In the genomic region with DNA sequence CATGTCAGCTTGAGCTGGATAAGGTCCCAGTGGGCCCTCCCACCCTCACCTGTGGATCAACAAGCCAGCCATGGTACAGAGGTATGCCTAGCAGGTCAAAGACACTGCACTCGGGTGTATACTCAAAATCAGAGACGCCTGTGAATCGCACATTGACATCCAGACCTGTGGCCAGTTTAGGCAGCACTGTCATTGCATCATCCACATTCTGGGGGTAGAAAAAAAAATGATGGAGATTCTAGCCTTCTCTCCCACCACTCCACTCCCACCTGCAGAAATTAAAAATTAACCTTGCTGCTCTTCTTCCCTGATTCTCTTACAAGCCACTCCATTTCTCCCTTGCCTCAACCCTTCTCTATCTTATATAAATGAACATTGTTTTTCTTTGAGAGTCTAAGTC, we compare ENCODE assay signal across 20 cellular contexts. TPM values are rescaled to one million over a fixed set of nuclear protein-coding genes. Genes with fewer than 3 reads are reported as not detected.
A peak's percentile ranks its signal among the peaks of the same experiment; 100 is the strongest.
DNase-seq lines count a peak whose midpoint lies in the region; ATAC-seq and TF ChIP-seq lines count a peak whose summit lies in the region.
"Had no signal": no experiment of that assay in that cellular context is flagged by ENCODE, and none has a peak within 500 bp of the region (broad histone marks: within the 10 kb centered on the region; RNA-seq: fewer than 3 reads in every experiment).

No MANE protein-coding gene starts in this region.

- no peak overlapping the region for H3K4me3 ChIP-seq in endocrine pancreas (ENCODE audit: control insufficient read depth, insufficient read depth, low read length)
- H3K4me3 ChIP-seq: HAP-1, SJSA1 had no signal

- DNase-seq in activated T-cell treated with anti-CD3 and anti-CD28 coated beads, Interleukin-2, amount 50 U/mL, for 24 hours, result no peak
- DNase-seq in activated T-cell treated with anti-CD3 and anti-CD28 coated beads, Interleukin-2, amount 50 U/mL, for 4 hours, result no peak
- no peak for DNase-seq in CD4-positive, alpha-beta T cell
- peak; percentile 1 for DNase-seq in MV-4-11 (lab: John Stamatoyannopoulos, UW)
- no peak for DNase-seq in glutamatergic neuron
- DNase-seq: Caco-2, DMS153, EL, NCI-H1417, NCI-H187 treated with DMSO at 0.1 percent for 48 hours, NCI-H446 treated with DMSO at 0.1 percent for 48 hours, NCI-H82 had no signal

- no peak for TF ChIP-seq CTCF in CD4-positive, alpha-beta T cell (IDR thresholded peaks at IDR 0.05)
- no peak for TF ChIP-seq CTCF in glutamatergic neuron (IDR thresholded peaks at IDR 0.05; ENCODE audit: partially characterized antibody, unreplicated experiment)

- POLR2A ChIA-PET in CD4-positive, alpha-beta T cell (lab: Charles Lee), result interaction anchor here (1.0 to 1.7 kb wide), 2 partner anchors 25 to 436 kb away, joined by 3 read pairs; partner anchors contain the start of gene CERS2

- H3K27me3 ChIP-seq in CD4-positive, alpha-beta T cell (ENCODE audit: control insufficient read depth, insufficient read depth, low read length), result no peaks in the 10 kb centered on the region
- H3K27me3 ChIP-seq in endocrine pancreas (ENCODE audit: control insufficient read depth, insufficient read depth, low read length), result no peaks in the 10 kb centered on the region
- H3K27me3 ChIP-seq: SJSA1 had no signal

- peak overlapping the region; percentile 37 for H3K27ac Mint-ChIP-seq in activated T-cell treated with anti-CD3 and anti-CD28 coated beads, Interleukin-2, amount 50 U/mL, for 24 hours
- H3K27ac Mint-ChIP-seq in CD4-positive, alpha-beta T cell, result peak overlapping the region; percentile 98
- no peak overlapping the region for H3K27ac Mint-ChIP-seq in glutamatergic neuron (ENCODE audit: unreplicated experiment)

- H3K9ac ChIP-seq in endocrine pancreas (ENCODE audit: control insufficient read depth, insufficient read depth, low read length), result peak overlapping the region; percentile 20

- peaks cover 61% of the 10 kb centered on the region for H3K4me1 Mint-ChIP-seq in activated T-cell treated with anti-CD3 and anti-CD28 coated beads, Interleukin-2, amount 50 U/mL, for 24 hours (ENCODE audit: low read depth)
- peaks cover 52% of the 10 kb centered on the region for H3K4me1 Mint-ChIP-seq in activated T-cell treated with anti-CD3 and anti-CD28 coated beads, Interleukin-2, amount 50 U/mL, for 4 hours (ENCODE audit: low read depth)
- H3K4me1 Mint-ChIP-seq in CD4-positive, alpha-beta T cell (ENCODE audit: low read depth), result peaks cover 52% of the 10 kb centered on the region
- peaks cover 8% of the 10 kb centered on the region for H3K4me1 Mint-ChIP-seq in glutamatergic neuron (ENCODE audit: low read depth, unreplicated experiment)

- CTCF ChIA-PET in CD4-positive, alpha-beta T cell (lab: Charles Lee), result interaction anchor here (0.8 kb wide), 1 partner anchor 24 kb away, joined by 3 read pairs; no protein-coding TSS in a partner anchor

- H3K36me3 ChIP-seq in endocrine pancreas (ENCODE audit: control insufficient read depth, insufficient read depth, low read length), result peaks cover 9% of the 10 kb centered on the region
- H3K36me3 ChIP-seq: SJSA1 had no signal

- no peaks in the 10 kb centered on the region for H3K27me3 Mint-ChIP-seq in activated T-cell treated with anti-CD3 and anti-CD28 coated beads, Interleukin-2, amount 50 U/mL, for 24 hours
- no peaks in the 10 kb centered on the region for H3K27me3 Mint-ChIP-seq in activated T-cell treated with anti-CD3 and anti-CD28 coated beads, Interleukin-2, amount 50 U/mL, for 4 hours (ENCODE audit: low read depth)
- no peaks in the 10 kb centered on the region for H3K27me3 Mint-ChIP-seq in CD4-positive, alpha-beta T cell
- H3K27me3 Mint-ChIP-seq in glutamatergic neuron (ENCODE audit: unreplicated experiment), result peaks cover 3% of the 10 kb centered on the region

- H3K4me1 ChIP-seq in endocrine pancreas (ENCODE audit: control insufficient read depth, insufficient read depth, low read length), result peaks cover 7% of the 10 kb centered on the region

- ATAC-seq in activated T-cell treated with anti-CD3 and anti-CD28 coated beads, Interleukin-2, amount 50 U/mL, for 4 hours, result no peak
- ATAC-seq in CD4-positive, alpha-beta T cell (ENCODE audit: poor library complexity), result no peak
- no peak for ATAC-seq in GM21528 (IDR thresholded peaks at IDR 0.05; ENCODE audit: low FRiP score, unreplicated experiment)
- ATAC-seq in GM19455 (IDR thresholded peaks at IDR 0.05; ENCODE audit: unreplicated experiment), result no peak

- no peak overlapping the region for H3K27ac ChIP-seq in CD4-positive, alpha-beta T cell (ENCODE audit: low read depth, low read length)
- H3K27ac ChIP-seq: C4-2B had no signal

- H3K9me3 ChIP-seq in CD4-positive, alpha-beta T cell (ENCODE audit: control insufficient read depth, low read length), result no peaks in the 10 kb centered on the region
- H3K9me3 ChIP-seq in endocrine pancreas (ENCODE audit: control insufficient read depth, low read length), result no peaks in the 10 kb centered on the region
- H3K9me3 ChIP-seq: Caco-2, HAP-1, SJSA1 had no signal

- no peaks in the 10 kb centered on the region for H3K9me3 Mint-ChIP-seq in activated T-cell treated with anti-CD3 and anti-CD28 coated beads, Interleukin-2, amount 50 U/mL, for 24 hours
- no peaks in the 10 kb centered on the region for H3K9me3 Mint-ChIP-seq in activated T-cell treated with anti-CD3 and anti-CD28 coated beads, Interleukin-2, amount 50 U/mL, for 4 hours
- no peaks in the 10 kb centered on the region for H3K9me3 Mint-ChIP-seq in CD4-positive, alpha-beta T cell
- H3K9me3 Mint-ChIP-seq in glutamatergic neuron (ENCODE audit: unreplicated experiment), result peaks cover 2% of the 10 kb centered on the region

- intact Hi-C loops in CD4-positive, alpha-beta T cell (cut with DNase I, micrococcal nuclease), result loop anchor here in 1 of 2 experiments (2.0 kb wide), 1 partner anchor 22 kb away; no protein-coding TSS in a partner anchor

- H3K4me3 Mint-ChIP-seq in activated T-cell treated with anti-CD3 and anti-CD28 coated beads, Interleukin-2, amount 50 U/mL, for 24 hours, result no peak overlapping the region
- H3K4me3 Mint-ChIP-seq in activated T-cell treated with anti-CD3 and anti-CD28 coated beads, Interleukin-2, amount 50 U/mL, for 4 hours, result no peak overlapping the region
- H3K4me3 Mint-ChIP-seq in CD4-positive, alpha-beta T cell, result no peak overlapping the region
- no peak overlapping the region for H3K4me3 Mint-ChIP-seq in glutamatergic neuron (ENCODE audit: unreplicated experiment)

- peaks cover 34% of the 10 kb centered on the region for H3K36me3 Mint-ChIP-seq in activated T-cell treated with anti-CD3 and anti-CD28 coated beads, Interleukin-2, amount 50 U/mL, for 24 hours (ENCODE audit: low read depth)
- peaks cover 18% of the 10 kb centered on the region for H3K36me3 Mint-ChIP-seq in activated T-cell treated with anti-CD3 and anti-CD28 coated beads, Interleukin-2, amount 50 U/mL, for 4 hours (ENCODE audit: insufficient read depth)
- H3K36me3 Mint-ChIP-seq in CD4-positive, alpha-beta T cell (ENCODE audit: low read depth), result peaks cover 75% of the 10 kb centered on the region
- peaks cover 5% of the 10 kb centered on the region for H3K36me3 Mint-ChIP-seq in glutamatergic neuron (ENCODE audit: unreplicated experiment)

RNA-seq across cellular contexts. Expression of gene MINDY1, which starts 6.3 kb away (rescaled TPM):
- 1 to 10 TPM; 5.0 to 7.0 (median 6.5) TPM for total RNA-seq in activated T-cell treated with anti-CD3 and anti-CD28 coated beads, Interleukin-2, amount 50 U/mL, for 4 hours
- total RNA-seq in CD4-positive, alpha-beta T cell, result 1 to 10 TPM; 7.8 to 9.2 TPM
- total RNA-seq in glutamatergic neuron (ENCODE audit: unreplicated experiment), result 26.2 TPM

RNA-seq across cellular contexts. Expression of gene PRUNE1, which starts 7.8 kb away (rescaled TPM):
- 10 to 100 TPM; 11.0 to 13.7 (median 11.9) TPM for total RNA-seq in activated T-cell treated with anti-CD3 and anti-CD28 coated beads, Interleukin-2, amount 50 U/mL, for 4 hours
- total RNA-seq in CD4-positive, alpha-beta T cell, result 10 to 100 TPM; 10.9 to 12.1 TPM
- total RNA-seq in glutamatergic neuron (ENCODE audit: unreplicated experiment), result 14.9 TPM

RNA-seq across cellular contexts. Expression of gene ANXA9, which starts 18.3 kb away (rescaled TPM):
- not detected for total RNA-seq in activated T-cell treated with anti-CD3 and anti-CD28 coated beads, Interleukin-2, amount 50 U/mL, for 4 hours
- not detected for total RNA-seq in CD4-positive, alpha-beta T cell
- not detected for total RNA-seq in glutamatergic neuron (ENCODE audit: unreplicated experiment)
- total RNA-seq: A673, SJSA1 had no signal

RNA-seq across cellular contexts. Expression of gene CERS2, which starts 25.8 kb away (rescaled TPM):
- 100 to 1,000 TPM; 199 to 208 (median 200) TPM for total RNA-seq in activated T-cell treated with anti-CD3 and anti-CD28 coated beads, Interleukin-2, amount 50 U/mL, for 4 hours
- 10 to 100 TPM; 73.8 to 80.1 TPM for total RNA-seq in CD4-positive, alpha-beta T cell
- total RNA-seq in glutamatergic neuron (ENCODE audit: unreplicated experiment), result 94.2 TPM

RNA-seq across cellular contexts. Expression of gene BNIPL, which starts 36.0 kb away (rescaled TPM):
- total RNA-seq in activated T-cell treated with anti-CD3 and anti-CD28 coated beads, Interleukin-2, amount 50 U/mL, for 4 hours, result under 1 TPM; 0.22 to 0.53 (median 0.28) TPM
- under 1 TPM; 0.30 to 0.42 TPM for total RNA-seq in CD4-positive, alpha-beta T cell
- 1.4 TPM for total RNA-seq in glutamatergic neuron (ENCODE audit: unreplicated experiment)
- total RNA-seq: HT1080 had no signal
